11 cellular contexts compared by ENCODE assay signal in genomic region chr13:99662678-99663077, GRCh38.
"Had no signal": no experiment of that assay in that cellular context is flagged by ENCODE, and none has a peak within 500 bp of the region (broad histone marks: within the 10 kb centered on the region; RNA-seq: fewer than 3 reads in every experiment).

No MANE protein-coding gene starts in this region.

- H3K4me1 ChIP-seq: parathyroid adenoma, uterus had no signal

- H3K4me3 Mint-ChIP-seq: activated naive CD8-positive, alpha-beta T cell treated with anti-CD3 and anti-CD28 coated beads for 36 hours; activated T-cell treated with anti-CD3 and anti-CD28 coated beads, Interleukin-2, amount 50 U/mL, for 24 hours had no signal

- H3K79me2 ChIP-seq: parathyroid adenoma had no signal

- H3K4me3 ChIP-seq: dorsolateral prefrontal cortex, left ventricle myocardium inferior, uterus had no signal

- H3K27me3 ChIP-seq: dorsolateral prefrontal cortex, uterus had no signal

- H3K27ac ChIP-seq: left ventricle myocardium inferior, parathyroid adenoma, uterus had no signal

- H2AFZ ChIP-seq: parathyroid adenoma had no signal

- H3K9me3 Mint-ChIP-seq: activated naive CD8-positive, alpha-beta T cell treated with anti-CD3 and anti-CD28 coated beads for 36 hours; activated T-cell treated with anti-CD3 and anti-CD28 coated beads, Interleukin-2, amount 50 U/mL, for 24 hours had no signal

- H3K27ac Mint-ChIP-seq: activated naive CD8-positive, alpha-beta T cell treated with anti-CD3 and anti-CD28 coated beads for 36 hours; activated T-cell treated with anti-CD3 and anti-CD28 coated beads, Interleukin-2, amount 50 U/mL, for 24 hours had no signal

- H3K9me3 ChIP-seq: left ventricle myocardium inferior, uterus had no signal

- H3K36me3 ChIP-seq: left ventricle myocardium inferior, uterus had no signal

- ATAC-seq: activated CD4-positive, CD25-positive, alpha-beta regulatory T cell treated with anti-CD3 and anti-CD28 coated beads, Interleukin-2, amount 50 U/mL, for 24 hours; esophagus mucosa had no signal

- DNase-seq: activated effector memory CD4-positive, alpha-beta T cell treated with Interleukin-2 at 50 U/mL for 16 hours; activated naive CD8-positive, alpha-beta T cell treated with anti-CD3 and anti-CD28 coated beads for 36 hours; activated T-cell treated with anti-CD3 and anti-CD28 coated beads, Interleukin-2, amount 50 U/mL, for 24 hours; glutamatergic neuron; islet precursor cell; left ventricle myocardium inferior; uterus had no signal

- H3K36me3 Mint-ChIP-seq: activated naive CD8-positive, alpha-beta T cell treated with anti-CD3 and anti-CD28 coated beads for 36 hours had no signal

- H3K27me3 Mint-ChIP-seq: activated T-cell treated with anti-CD3 and anti-CD28 coated beads, Interleukin-2, amount 50 U/mL, for 24 hours had no signal
